ENCODE assay signal across 24 cellular contexts in the genomic region with DNA sequence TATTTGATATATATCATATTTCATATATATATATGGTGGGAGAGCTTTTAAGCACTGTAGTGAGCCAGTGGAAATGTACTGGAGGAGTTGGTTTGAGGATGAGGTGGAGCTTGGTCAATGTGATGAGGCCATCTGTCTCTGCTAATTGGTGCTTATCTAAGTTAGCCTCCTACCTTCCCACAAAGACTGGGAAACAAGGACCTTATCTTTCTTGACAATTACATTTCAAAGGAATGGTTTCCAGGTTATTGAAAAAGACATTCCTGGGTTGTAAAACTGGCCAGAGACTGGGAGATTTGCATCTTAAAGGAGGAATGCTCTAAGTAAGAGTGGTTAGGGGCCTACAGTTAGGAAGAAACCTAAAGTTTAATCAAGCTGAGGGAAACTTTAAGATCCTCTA.
DNase-seq lines count a peak whose midpoint lies in the region; ATAC-seq and TF ChIP-seq lines count a peak whose summit lies in the region.
"Had no signal": no experiment of that assay in that cellular context is flagged by ENCODE, and none has a peak within 500 bp of the region (broad histone marks: within the 10 kb centered on the region; RNA-seq: fewer than 3 reads in every experiment).

No MANE protein-coding gene starts in this region.

- no peak overlapping the region for H3K4me3 ChIP-seq in neuronal stem cell (ENCODE audit: low read length in 2 of 2)
- H3K4me3 ChIP-seq: MG63, PC-9 had no signal

- H3K23ac ChIP-seq in neuronal stem cell (ENCODE audit: low read depth, low read length, poor library complexity): no peak overlapping the region

- no peak overlapping the region for H2BK15ac ChIP-seq in neuronal stem cell (ENCODE audit: low read length)

- no peak overlapping the region for H4K91ac ChIP-seq in neuronal stem cell (ENCODE audit: low read depth, low read length, poor library complexity)

- H3K9me3 ChIP-seq in neuronal stem cell (replicated peaks in 1 of 2; ENCODE audit: control insufficient read depth in 2 of 2, insufficient read depth in 1 of 2, low read depth in 1 of 2, low read length in 2 of 2): no peaks in the 10 kb centered on the region
- H3K9me3 ChIP-seq: MG63 had no signal

- H3K4me1 ChIP-seq in neuronal stem cell (ENCODE audit: control insufficient read depth in 2 of 2, insufficient read depth in 1 of 2, low read depth in 1 of 2, low read length in 2 of 2): no peaks in the 10 kb centered on the region

- peak; percentile 92 for ATAC-seq in WTC11
- no peak for ATAC-seq in GM18505 (IDR thresholded peaks at IDR 0.05; ENCODE audit: unreplicated experiment)

- no peak overlapping the region for H2AFZ ChIP-seq in neuronal stem cell (ENCODE audit: low read length)
- H2AFZ ChIP-seq: PC-9 had no signal

- no peak overlapping the region for H3K4ac ChIP-seq in neuronal stem cell (ENCODE audit: low read length)

- no peak overlapping the region for H2BK12ac ChIP-seq in neuronal stem cell (ENCODE audit: low read length)

- H3K27me3 Mint-ChIP-seq in WTC11 (ENCODE audit: low read depth): peaks cover 94% of the 10 kb centered on the region
- H3K27me3 Mint-ChIP-seq: B cell; CD4-positive, CD25-positive, alpha-beta regulatory T cell; IgD-negative memory B cell had no signal

- POLR2A ChIA-PET in WTC11 (lab: Charles Lee): no interaction called here

- no peak overlapping the region for H2BK5ac ChIP-seq in neuronal stem cell (ENCODE audit: low read length)

- TF ChIP-seq POLR2A in GM18505 (IDR thresholded peaks at IDR 0.05; ENCODE audit: borderline replicate concordance, extremely low read depth, insufficient read depth, insufficient read length): no peak

- H3K27ac ChIP-seq in neuronal stem cell (replicated peaks; ENCODE audit: low read length): peak overlapping the region; percentile 54
- H3K27ac ChIP-seq: PC-9, RWPE1 had no signal

- no peak overlapping the region for H2AK5ac ChIP-seq in neuronal stem cell (ENCODE audit: low read depth, low read length)

- H3K9ac ChIP-seq in neuronal stem cell (ENCODE audit: low read depth, low read length, poor library complexity): no peak overlapping the region

- no peak overlapping the region for H3K27ac Mint-ChIP-seq in WTC11
- H3K27ac Mint-ChIP-seq: B cell; CD4-positive, CD25-positive, alpha-beta regulatory T cell; HFFc6; IgD-negative memory B cell had no signal

- no peaks in the 10 kb centered on the region for H3K27me3 ChIP-seq in neuronal stem cell (ENCODE audit: control insufficient read depth in 3 of 3, insufficient read depth in 3 of 3, low read depth in 1 of 3, low read length in 3 of 3)
- H3K27me3 ChIP-seq: MG63 had no signal

- H3K4me1 Mint-ChIP-seq in WTC11: no peaks in the 10 kb centered on the region
- H3K4me1 Mint-ChIP-seq: B cell; CD4-positive, CD25-positive, alpha-beta regulatory T cell; IgD-negative memory B cell had no signal

- H3K4me3 Mint-ChIP-seq in WTC11: no peak overlapping the region
- H3K4me3 Mint-ChIP-seq: B cell; CD4-positive, CD25-positive, alpha-beta regulatory T cell; HFFc6; IgD-negative memory B cell had no signal

- no peak for TF ChIP-seq CTCF in WTC11 (IDR thresholded peaks at IDR 0.05)

- H3K79me1 ChIP-seq in neuronal stem cell (ENCODE audit: low read depth, low read length): no peaks in the 10 kb centered on the region

- no peaks in the 10 kb centered on the region for H3K36me3 ChIP-seq in neuronal stem cell (replicated peaks in 1 of 2; ENCODE audit: control insufficient read depth in 2 of 2, insufficient read depth in 2 of 2, low read length in 2 of 2)
- H3K36me3 ChIP-seq: MG63 had no signal

- peak; percentile 23 for DNase-seq in NCI-H82 (lab: John Stamatoyannopoulos, UW)
- no peak for DNase-seq in NCI-H82 treated with DMSO at 0.1 percent for 48 hours (lab: John Stamatoyannopoulos, UW; ENCODE audit: unreplicated experiment)
- DNase-seq in WTC11 (ENCODE audit: low spot score): no peak
- DNase-seq in iPS DF 19.7 (ENCODE audit: low read depth, low spot score): peak; percentile 74
- no peak for DNase-seq in neuronal stem cell (ENCODE audit: low spot score)
- no peak for DNase-seq in glomerular visceral epithelial cell (ENCODE audit: extremely low spot score)
- DNase-seq in activated naive CD4-positive, alpha-beta T cell treated with anti-CD3 and anti-CD28 coated beads, Interleukin-2, amount 50 U/mL, for 16 hours: no peak
- DNase-seq: 8988T; CD4-positive, CD25-positive, alpha-beta regulatory T cell; COR-L47; DMS153; HFFc6; Karpas-422; MG63; NCI-H1048; NCI-H1436; NCI-H1930; NCI-H774; PC-9; SIG-M5 had no signal

- H3K9me3 Mint-ChIP-seq in WTC11: peaks cover 20% of the 10 kb centered on the region
- H3K9me3 Mint-ChIP-seq: HFFc6 had no signal

- no peak overlapping the region for H3K4me2 ChIP-seq in neuronal stem cell (ENCODE audit: insufficient read depth, low read length, poor library complexity, severe bottlenecking)
- H3K4me2 ChIP-seq: PC-9 had no signal

- no peak overlapping the region for H2BK120ac ChIP-seq in neuronal stem cell (ENCODE audit: low read depth, low read length)

- H3K36me3 Mint-ChIP-seq in WTC11: peaks cover 18% of the 10 kb centered on the region
- H3K36me3 Mint-ChIP-seq: CD4-positive, CD25-positive, alpha-beta regulatory T cell; IgD-negative memory B cell had no signal

- no peak overlapping the region for H4K8ac ChIP-seq in neuronal stem cell (ENCODE audit: low read depth, low read length)

- no peak overlapping the region for H3K18ac ChIP-seq in neuronal stem cell (ENCODE audit: low read length)

- CTCF ChIA-PET in WTC11 (lab: Charles Lee): interaction anchor here (1.0 kb wide), 1 partner anchor 10 kb away, joined by 4 read pairs; no protein-coding TSS in a partner anchor

- H3K14ac ChIP-seq in neuronal stem cell (ENCODE audit: low read length): no peak overlapping the region

TF ChIP-seq in WTC11, 78 proteins besides CTCF, POLR2A, EP300 and RAD21:
- TF ChIP-seq IRF2 (CRISPR knock-in tag; IDR thresholded peaks at IDR 0.05; ENCODE audit: borderline replicate concordance, low read depth) (no peak), TEAD1 (CRISPR knock-in tag; IDR thresholded peaks at IDR 0.05) (peak; percentile 70; the same call in 1 of the 2 replicates)
TF ChIP-seq in WTC11: peak in this region for 1.

Comparison
In these comparisons a context has a peak if more than half of its experiments do, and no peak if none do; other contexts are left out.
1. DNase-seq: peak in NCI-H82 (single experiment) and iPS DF 19.7 (single experiment); none in NCI-H82 treated with DMSO at 0.1 percent for 48 hours (single experiment), WTC11 (single experiment), neuronal stem cell (single experiment), glomerular visceral epithelial cell (single experiment) and activated naive CD4-positive, alpha-beta T cell treated with anti-CD3 and anti-CD28 coated beads, Interleukin-2, amount 50 U/mL, for 16 hours (single experiment).